ENCODE assay signal across 6 cellular contexts in genomic region chr1:153962088-153963029, GRCh38. TPM values are rescaled to one million over a fixed set of nuclear protein-coding genes. Genes with fewer than 3 reads are reported as not detected.
DNase-seq lines count a peak whose midpoint lies in the region; ATAC-seq and FAIRE-seq lines count a peak whose summit lies in the region.

No MANE protein-coding gene starts in this region.

- H3K4me3 ChIP-seq in SJCRH30: peak overlapping the region; percentile 85
- peak overlapping the region; percentile 88 for H3K4me3 ChIP-seq in iPS-11a (ENCODE audit: low read depth, low read length)

- no peaks in the 10 kb centered on the region for H3K27me3 ChIP-seq in SJCRH30

- H3K27ac ChIP-seq in SJCRH30: peak overlapping the region; percentile 61

- ATAC-seq in GM21390 (IDR thresholded peaks at IDR 0.05; ENCODE audit: unreplicated experiment) (no peak), HG02759 (IDR thresholded peaks at IDR 0.05; ENCODE audit: unreplicated experiment) (no peak)

- H3K36me3 ChIP-seq in SJCRH30: no peaks in the 10 kb centered on the region

- peak; percentile 84 for DNase-seq in EH (ENCODE audit: low read depth)
- peak in 1 of 2 experiments; percentile 18 for DNase-seq in SJCRH30
- DNase-seq in urothelium cell line (ENCODE audit: low spot score): peak; percentile 22

- H3K9me3 ChIP-seq in SJCRH30 (replicated peaks): no peaks in the 10 kb centered on the region

- FAIRE-seq in urothelium cell line (lab: Jason Lieb, UNC): no peak

- no peaks in the 10 kb centered on the region; the same call in 1 of the 2 replicates for H3K4me1 ChIP-seq in SJCRH30

RNA-seq across cellular contexts. Expression of gene SLC39A1, which starts 1.0 kb away (rescaled TPM):
- 74.4 and 77.2 TPM in 2 replicates for total RNA-seq in SJCRH30 (2014; rRNA removed; shearing (Covaris generic))

RNA-seq across cellular contexts. Expression of gene CRTC2, which starts 3.9 kb away (rescaled TPM):
- total RNA-seq in SJCRH30 (2014; rRNA removed; shearing (Covaris generic)): 10.1 and 13.4 TPM in 2 replicates

RNA-seq across cellular contexts. Expression of gene CREB3L4, which starts 5.3 kb away (rescaled TPM):
- total RNA-seq in SJCRH30 (2014; rRNA removed; shearing (Covaris generic)): 7.5 and 9.3 TPM in 2 replicates

RNA-seq across cellular contexts. Expression of gene JTB, which starts 15.1 kb away (rescaled TPM):
- 96.8 and 97.9 TPM in 2 replicates for total RNA-seq in SJCRH30 (2014; rRNA removed; shearing (Covaris generic))

RNA-seq across cellular contexts. Expression of gene DENND4B, which starts 15.8 kb away (rescaled TPM):
- total RNA-seq in SJCRH30 (2014; rRNA removed; shearing (Covaris generic)): 18.9 and 26.3 TPM in 2 replicates
